ENCODE assay signal across 8 cellular contexts in genomic region chr11:22830082-22830414, GRCh38. TPM values are rescaled to one million over a fixed set of nuclear protein-coding genes. Genes with fewer than 3 reads are reported as not detected.
A peak's percentile ranks its signal among the peaks of the same experiment; 100 is the strongest.
DNase-seq lines count a peak whose midpoint lies in the region; ATAC-seq, FAIRE-seq and TF ChIP-seq lines count a peak whose summit lies in the region.

No MANE protein-coding gene starts in this region.

- no peaks in the 10 kb centered on the region for H3K4me1 ChIP-seq in BE2C

- DNase-seq in H54 (ENCODE audit: insufficient read length, low spot score) (no peak), WERI-Rb-1 (no peak), foreskin fibroblast (no peak), BE2C (no peak), H4 (ENCODE audit: low spot score) (no peak), ACHN (no peak)

- TF ChIP-seq CTCF in WERI-Rb-1 (IDR thresholded peaks at IDR 0.05; ENCODE audit: low read depth, low read length), result no peak
- TF ChIP-seq CTCF in foreskin fibroblast (IDR thresholded peaks at IDR 0.05; ENCODE audit: low read depth, low read length), result no peak
- TF ChIP-seq CTCF in BE2C (IDR thresholded peaks at IDR 0.05; ENCODE audit: low read depth, low read length), result no peak

- H3K27ac ChIP-seq in WERI-Rb-1 (no peak overlapping the region), skin epidermis (peak overlapping the region in 1 of 21 experiments; percentile 30)

- peaks cover 6% of the 10 kb centered on the region for H3K36me3 ChIP-seq in WERI-Rb-1
- H3K36me3 ChIP-seq in BE2C, result no peaks in the 10 kb centered on the region

- H3K4me3 ChIP-seq in WERI-Rb-1 (ENCODE audit: low read depth, low read length) (peak overlapping the region; percentile 35), foreskin fibroblast (ENCODE audit: low read depth in 1 of 2, low read length in 2 of 2) (peak overlapping the region; percentile 88 to 98), skin epidermis (peak overlapping the region; percentile 59 to 91 (median 85)), BE2C (ENCODE audit: low read depth, low read length) (no peak overlapping the region)

- in situ Hi-C loops in ACHN (cut with HindIII; ENCODE audit: low pct_ligation_motif_present, low pct_unique_long_range_greater_than_20kb, low sequenced_read_pairs), result no loop called here

- H3K9me3 ChIP-seq in WERI-Rb-1 (ENCODE audit: severe bottlenecking) (no peaks in the 10 kb centered on the region), BE2C (no peaks in the 10 kb centered on the region)

- TF ChIP-seq POLR2A in H54 (IDR thresholded peaks at IDR 0.05; ENCODE audit: low read depth, low read length), result no peak

- FAIRE-seq in H54 (lab: Jason Lieb, UNC), result peak; percentile 73

- H3K27me3 ChIP-seq in WERI-Rb-1 (ENCODE audit: insufficient read depth, low read depth, severe bottlenecking) (no peaks in the 10 kb centered on the region), BE2C (no peaks in the 10 kb centered on the region)

- no peak for ATAC-seq in GM21576 (IDR thresholded peaks at IDR 0.05; ENCODE audit: unreplicated experiment)

RNA-seq across cellular contexts. Expression of gene SVIP, which starts 0.4 kb away (rescaled TPM):
- 7.0 TPM for polyA plus RNA-seq in BE2C (2012; ENCODE audit: insufficient read depth, insufficient read length, low read depth)
- total RNA-seq in H4 (2014; rRNA removed; shearing (Covaris generic)), result 23.1 and 27.9 TPM in 2 replicates

RNA-seq across cellular contexts. Expression of gene CCDC179, which starts 30.2 kb away (rescaled TPM):
- polyA plus RNA-seq in BE2C (2012; ENCODE audit: insufficient read depth, insufficient read length, low read depth), result not detected
- total RNA-seq in H4 (2014; rRNA removed; shearing (Covaris generic)), result not detected in 2 replicates
